In genomic region chr4:92047209-92047877, GRCh38 we compare ENCODE assay signal across 16 cellular contexts.
A peak's percentile ranks its signal among the peaks of the same experiment; 100 is the strongest.
DNase-seq lines count a peak whose midpoint lies in the region; ATAC-seq and TF ChIP-seq lines count a peak whose summit lies in the region.
"Had no signal": no experiment of that assay in that cellular context is flagged by ENCODE, and none has a peak within 500 bp of the region (broad histone marks: within the 10 kb centered on the region; RNA-seq: fewer than 3 reads in every experiment).

No MANE protein-coding gene starts in this region.

- H3K27me3 Mint-ChIP-seq in T-helper 17 cell: no peaks in the 10 kb centered on the region

- H3K4me3 Mint-ChIP-seq in T-helper 17 cell: no peak overlapping the region
- H3K4me3 Mint-ChIP-seq: CD14-positive monocyte had no signal

- no peak overlapping the region for H3K56ac ChIP-seq in mesendoderm (ENCODE audit: low read length)

- intact Hi-C loops in vagina (cut with DNase I): no loop called here

- H3K4me1 ChIP-seq in mesendoderm (ENCODE audit: control insufficient read depth, low read depth, low read length): no peaks in the 10 kb centered on the region
- no peaks in the 10 kb centered on the region for H3K4me1 ChIP-seq in vagina
- H3K4me1 ChIP-seq: suprapubic skin had no signal

- no peak overlapping the region for H3K4ac ChIP-seq in mesendoderm (ENCODE audit: low read depth, low read length)

- H3K27ac ChIP-seq in brain microvascular endothelial cell: no peak overlapping the region
- H3K27ac ChIP-seq in mesendoderm (ENCODE audit: low read depth, low read length): no peak overlapping the region
- H3K27ac ChIP-seq in vagina: no peak overlapping the region
- H3K27ac ChIP-seq: PC-9, suprapubic skin had no signal

- no peak for TF ChIP-seq POLR2A in vagina (IDR thresholded peaks at IDR 0.05)

- no peak overlapping the region for H2BK120ac ChIP-seq in mesendoderm (ENCODE audit: low read depth, low read length)

- H4K5ac ChIP-seq in mesendoderm (ENCODE audit: low read length): no peak overlapping the region

- no peak overlapping the region for H3K27ac Mint-ChIP-seq in T-helper 17 cell
- H3K27ac Mint-ChIP-seq: CD14-positive monocyte had no signal

- no peak overlapping the region for H3K18ac ChIP-seq in mesendoderm (ENCODE audit: low read length)

- no peak overlapping the region for H2AK5ac ChIP-seq in mesendoderm (ENCODE audit: low read length)

- H3K27me3 ChIP-seq in brain microvascular endothelial cell (replicated peaks) (no peaks in the 10 kb centered on the region), mesendoderm (ENCODE audit: insufficient read depth, low read length, poor library complexity) (no peaks in the 10 kb centered on the region), vagina (no peaks in the 10 kb centered on the region)
- H3K27me3 ChIP-seq: suprapubic skin had no signal

- no peak overlapping the region for H2BK5ac ChIP-seq in mesendoderm (ENCODE audit: low read length)

- WGBS in mesendoderm (ENCODE audit: extremely low coverage, insufficient coverage, low lambda C conversion rate): no CpG with 5 or more reads among the region's 2 CpGs

- H3K36me3 ChIP-seq in brain microvascular endothelial cell (replicated peaks): no peaks in the 10 kb centered on the region
- H3K36me3 ChIP-seq in mesendoderm (ENCODE audit: control insufficient read depth, insufficient read depth, low read length): no peaks in the 10 kb centered on the region
- no peaks in the 10 kb centered on the region for H3K36me3 ChIP-seq in vagina
- H3K36me3 ChIP-seq: suprapubic skin had no signal

- ATAC-seq in GM19395 (IDR thresholded peaks at IDR 0.05; ENCODE audit: unreplicated experiment) (no peak), T-helper 17 cell (no peak)

- no peak overlapping the region for H3K9ac ChIP-seq in mesendoderm (ENCODE audit: low read length)

- no peak overlapping the region for H2BK15ac ChIP-seq in mesendoderm (replicated peaks; ENCODE audit: low read depth)

- no peaks in the 10 kb centered on the region for H3K4me1 Mint-ChIP-seq in T-helper 17 cell
- H3K4me1 Mint-ChIP-seq: CD14-positive monocyte had no signal

- TF ChIP-seq CTCF in LNCAP (IDR thresholded peaks at IDR 0.05) (peak; percentile 25; the same call in 1 of the 2 replicates), brain microvascular endothelial cell (IDR thresholded peaks at IDR 0.05; ENCODE audit: low read depth, low read length, missing control alignments) (peak; percentile 32), vagina (IDR thresholded peaks at IDR 0.05) (no peak)

- H3K9me3 ChIP-seq in T-helper 17 cell (ENCODE audit: control insufficient read depth, low read length, poor library complexity, severe bottlenecking) (no peaks in the 10 kb centered on the region), vagina (no peaks in the 10 kb centered on the region)

- peak; percentile 17 for DNase-seq in DMS53 treated with DMSO at 0.1 percent for 48 hours (lab: John Stamatoyannopoulos, UW; ENCODE audit: unreplicated experiment)
- DNase-seq in brain microvascular endothelial cell: no peak
- DNase-seq in mesendoderm: peak; percentile 55
- DNase-seq in effector CD8-positive, alpha-beta T cell (lab: John Stamatoyannopoulos, UW): no peak
- no peak for DNase-seq in T-helper 17 cell
- no peak for DNase-seq in vagina (ENCODE audit: extremely low spot score in 2 of 2)
- DNase-seq: activated naive CD4-positive, alpha-beta T cell treated with Interleukin-2 at 50 U/mL for 16 hours; GF-D8; Karpas-422; NCI-H2029 treated with DMSO at 0.1 percent for 48 hours; PC-9; T1000 had no signal

- H3K4me3 ChIP-seq in brain microvascular endothelial cell (ENCODE audit: low read depth, low read length) (no peak overlapping the region), mesendoderm (ENCODE audit: low read length) (no peak overlapping the region), vagina (no peak overlapping the region)
- H3K4me3 ChIP-seq: PC-9, suprapubic skin had no signal

- no peak overlapping the region for H4K8ac ChIP-seq in mesendoderm (ENCODE audit: low read depth, low read length)

- in situ Hi-C loops in brain microvascular endothelial cell (cut with HindIII; ENCODE audit: low pct_ligation_motif_present, low sequenced_read_pairs): no loop called here

- H3K36me3 Mint-ChIP-seq in T-helper 17 cell (ENCODE audit: low read depth): no peaks in the 10 kb centered on the region
- H3K36me3 Mint-ChIP-seq: CD14-positive monocyte had no signal

- no peaks in the 10 kb centered on the region for H3K79me1 ChIP-seq in mesendoderm (ENCODE audit: low read length)

- no peak overlapping the region for H3K4me2 ChIP-seq in mesendoderm (ENCODE audit: low read length)
- H3K4me2 ChIP-seq: PC-9 had no signal

- no peak overlapping the region for H3K23ac ChIP-seq in mesendoderm (ENCODE audit: low read length)

- no peaks in the 10 kb centered on the region for H3K79me2 ChIP-seq in mesendoderm (ENCODE audit: control insufficient read depth, insufficient read depth, low read length)

Comparison
In these comparisons a context has a peak if more than half of its experiments do, and no peak if none do; other contexts are left out.
1. DNase-seq: peak in DMS53 treated with DMSO at 0.1 percent for 48 hours (single experiment) and mesendoderm (single experiment); none in brain microvascular endothelial cell (single experiment), effector CD8-positive, alpha-beta T cell (single experiment), T-helper 17 cell (0 of 3) and vagina (0 of 2).
2. CTCF ChIP-seq: peak in LNCAP (single experiment) and brain microvascular endothelial cell (single experiment); none in vagina (0 of 3).